ENCODE assay signal across 9 cellular contexts in genomic region chr7:712601-713457, GRCh38. TPM values are rescaled to one million over a fixed set of nuclear protein-coding genes. Genes with fewer than 3 reads are reported as not detected.
DNase-seq lines count a peak whose midpoint lies in the region; ATAC-seq and TF ChIP-seq lines count a peak whose summit lies in the region.
"Had no signal": no experiment of that assay in that cellular context is flagged by ENCODE, and none has a peak within 500 bp of the region (broad histone marks: within the 10 kb centered on the region; RNA-seq: fewer than 3 reads in every experiment).

No MANE protein-coding gene starts in this region.

- peaks cover 5% of the 10 kb centered on the region for H3K27me3 Mint-ChIP-seq in nephron progenitor cell (ENCODE audit: low read depth, poor library complexity)

- no peaks in the 10 kb centered on the region for H3K27me3 ChIP-seq in ACC112 (ENCODE audit: insufficient read depth, low read length)
- no peaks in the 10 kb centered on the region for H3K27me3 ChIP-seq in H7 (ENCODE audit: control insufficient read depth, insufficient read depth, low read length)
- peaks cover 0 to 9% (median 0%) of the 10 kb centered on the region in 45 donors for H3K27me3 ChIP-seq in dorsolateral prefrontal cortex
- no peaks in the 10 kb centered on the region for H3K27me3 ChIP-seq in MM.1S (replicated peaks; ENCODE audit: insufficient read depth, low read length)

- H3K9me2 ChIP-seq in MM.1S (replicated peaks; ENCODE audit: insufficient read depth, low read length), result no peaks in the 10 kb centered on the region

- 0 out of 2 replicates have a peak overlapping the region, but pooled peaks have one; percentile 43 for H3K4me3 ChIP-seq in ACC112 (ENCODE audit: low read depth, low read length)
- H3K4me3 ChIP-seq in H7 (ENCODE audit: insufficient read depth, low read depth, low read length), result peak overlapping the region; percentile 39
- H3K4me3 ChIP-seq in dorsolateral prefrontal cortex, result peak overlapping the region in 48 of 59 donors; percentile 11 to 77 (median 60)
- no peak overlapping the region for H3K4me3 ChIP-seq in MM.1S (ENCODE audit: low read length)

- no peak overlapping the region for H3K27ac ChIP-seq in ACC112 (ENCODE audit: low read depth, low read length)
- peak overlapping the region in 31 of 59 donors; percentile 24 to 93 (median 58) for H3K27ac ChIP-seq in dorsolateral prefrontal cortex
- no peak overlapping the region for H3K27ac ChIP-seq in MM.1S (ENCODE audit: low read length)

- H3K4me1 ChIP-seq in ACC112 (ENCODE audit: control insufficient read depth, insufficient read depth, low read length, unreplicated experiment), result no peaks in the 10 kb centered on the region
- no peaks in the 10 kb centered on the region for H3K4me1 ChIP-seq in MM.1S (ENCODE audit: low read length)

- peaks cover 20% of the 10 kb centered on the region for H3K36me3 Mint-ChIP-seq in nephron progenitor cell (ENCODE audit: low read depth)

- H4K20me1 ChIP-seq in MM.1S (ENCODE audit: insufficient read depth, low read length), result no peaks in the 10 kb centered on the region

- no peak overlapping the region for H2AFZ ChIP-seq in ACC112 (ENCODE audit: low read length, unreplicated experiment)
- H2AFZ ChIP-seq in MM.1S (ENCODE audit: low read length), result no peak overlapping the region

- DNase-seq in H7, result peak; percentile 70
- DNase-seq in dorsolateral prefrontal cortex, result peak in 2 of 10 donors; percentile 23 to 28
- DNase-seq in nephron progenitor cell, result peak; percentile 38
- DNase-seq in stimulated activated CD4-positive, alpha-beta T cell treated with anti-CD3 and anti-CD28 coated beads, Interleukin-12 subunit alpha, Interleukin-12 subunit beta, amount 100 ng/mL, for 4 hours, result no peak
- DNase-seq in MM.1S, result no peak
- DNase-seq: stimulated activated CD8-positive, alpha-beta memory T cell treated with anti-CD3 and anti-CD28 coated beads, Interleukin-4, amount 100 ng/mL, for 48 hours had no signal

- no peak overlapping the region for H3K4me2 ChIP-seq in MM.1S (ENCODE audit: low read depth, low read length)

- peak overlapping the region; percentile 72 for H3K4me3 Mint-ChIP-seq in nephron progenitor cell

- H3K9me3 ChIP-seq in MM.1S (replicated peaks; ENCODE audit: insufficient read depth, low read length), result no peaks in the 10 kb centered on the region

- H3K36me3 ChIP-seq in ACC112 (ENCODE audit: insufficient read depth, low read length), result no peaks in the 10 kb centered on the region; the same call in 1 of the 2 replicates
- H3K36me3 ChIP-seq in H7 (replicated peaks; ENCODE audit: control insufficient read depth, insufficient read depth, low read length), result no peaks in the 10 kb centered on the region
- H3K36me3 ChIP-seq in MM.1S (replicated peaks; ENCODE audit: insufficient read depth, low read length), result no peaks in the 10 kb centered on the region

- peaks cover 4% of the 10 kb centered on the region for H3K9me3 Mint-ChIP-seq in nephron progenitor cell

- peaks cover 33% of the 10 kb centered on the region for H3K4me1 Mint-ChIP-seq in nephron progenitor cell

- no peaks in the 10 kb centered on the region for H3F3A ChIP-seq in MM.1S (ENCODE audit: insufficient read depth, low read length)

- intact Hi-C loops in dorsolateral prefrontal cortex (cut with DNase I), result no loop called here

- no peaks in the 10 kb centered on the region for H3K79me2 ChIP-seq in ACC112 (ENCODE audit: control insufficient read depth, insufficient read depth, low read length, unreplicated experiment)
- no peaks in the 10 kb centered on the region for H3K79me2 ChIP-seq in MM.1S (ENCODE audit: low read length)

- no peak for TF ChIP-seq CTCF in dorsolateral prefrontal cortex (IDR thresholded peaks at IDR 0.05 in 54 of 56, conservative IDR thresholded peaks at IDR 0.05 in 2 of 56; ENCODE audit: low read depth in 1 of 56, partially characterized antibody in 56 of 56)
- no peak for TF ChIP-seq CTCF in nephron progenitor cell (IDR thresholded peaks at IDR 0.05)
- no peak for TF ChIP-seq CTCF in MM.1S (IDR thresholded peaks at IDR 0.05; ENCODE audit: low read length)

- H3K9ac ChIP-seq in MM.1S (ENCODE audit: low read length), result no peak overlapping the region

- H3K27ac Mint-ChIP-seq in nephron progenitor cell, result peak overlapping the region; percentile 14

- ATAC-seq in HG03135 (IDR thresholded peaks at IDR 0.05; ENCODE audit: unreplicated experiment) (no peak), HG03354 (IDR thresholded peaks at IDR 0.05; ENCODE audit: poor library complexity, severe bottlenecking, unreplicated experiment) (no peak)

RNA-seq across cellular contexts. Expression of gene DNAAF5, which starts 13.7 kb away (rescaled TPM):
- 82.5 and 101 TPM in 2 replicates for total RNA-seq in H7 (2014; rRNA removed; shearing (Covaris generic))
- 10 to 100 TPM; 12.7 to 37.3 (median 20.9) TPM for total RNA-seq in dorsolateral prefrontal cortex

RNA-seq across cellular contexts. Expression of gene PRKAR1B, which starts 14.3 kb away (rescaled TPM):
- 32.4 and 32.8 TPM in 2 replicates for total RNA-seq in H7 (2014; rRNA removed; shearing (Covaris generic))
- total RNA-seq in dorsolateral prefrontal cortex, result 100 to 1,000 TPM; 131 to 616 (median 457) TPM

Comparison
In these comparisons a context has a peak if more than half of its experiments do, and no peak if none do; other contexts are left out.
1. H3K27ac ChIP-seq: peak in dorsolateral prefrontal cortex (31 of 59); none in ACC112 (single experiment) and MM.1S (single experiment).
2. DNase-seq: peak in H7 (single experiment) and nephron progenitor cell (single experiment); none in stimulated activated CD4-positive, alpha-beta T cell treated with anti-CD3 and anti-CD28 coated beads, Interleukin-12 subunit alpha, Interleukin-12 subunit beta, amount 100 ng/mL, for 4 hours (single experiment) and MM.1S (single experiment).